In genomic region chr13:110798595-110798994, GRCh38 we compare ENCODE assay signal across 37 cellular contexts.
A peak's percentile ranks its signal among the peaks of the same experiment; 100 is the strongest.
DNase-seq lines count a peak whose midpoint lies in the region; ATAC-seq, FAIRE-seq and TF ChIP-seq lines count a peak whose summit lies in the region.
"Had no signal": no experiment of that assay in that cellular context is flagged by ENCODE, and none has a peak within 500 bp of the region (broad histone marks: within the 10 kb centered on the region; RNA-seq: fewer than 3 reads in every experiment).

No MANE protein-coding gene starts in this region.

- H3K23ac ChIP-seq in mesendoderm (ENCODE audit: low read length): no peak overlapping the region

- peaks cover 8% of the 10 kb centered on the region for H3K4me1 Mint-ChIP-seq in activated naive CD4-positive, alpha-beta T cell treated with anti-CD3 and anti-CD28 coated beads, Interleukin-2, amount 50 U/mL, for 24 hours
- peaks cover 42% of the 10 kb centered on the region for H3K4me1 Mint-ChIP-seq in nephron
- H3K4me1 Mint-ChIP-seq: activated B cell treated with CpG ODN at 0.5 μM for 24 hours had no signal

- H2BK15ac ChIP-seq in mesendoderm (replicated peaks; ENCODE audit: low read depth): no peak overlapping the region

- H2BK5ac ChIP-seq in mesendoderm (ENCODE audit: low read length): no peak overlapping the region

- WGBS in small intestine, 3 donors: 27 to 72% (median 51%) methylated on average over 9 of the region's 9 CpGs
- no CpG with 5 or more reads among the region's 9 CpGs for WGBS in mesendoderm (ENCODE audit: extremely low coverage, insufficient coverage, low lambda C conversion rate)

- H3K36me3 Mint-ChIP-seq in activated naive CD4-positive, alpha-beta T cell treated with anti-CD3 and anti-CD28 coated beads, Interleukin-2, amount 50 U/mL, for 24 hours: no peaks in the 10 kb centered on the region
- no peaks in the 10 kb centered on the region for H3K36me3 Mint-ChIP-seq in nephron (ENCODE audit: low read depth)

- H3K4me3 ChIP-seq in small intestine (ENCODE audit: low read depth in 1 of 2, low read length in 2 of 2) (no peak overlapping the region), mesendoderm (ENCODE audit: low read length) (no peak overlapping the region)
- H3K4me3 ChIP-seq: A549, body of pancreas, K562, thyroid gland had no signal

- H4K8ac ChIP-seq in mesendoderm (ENCODE audit: low read depth, low read length): no peak overlapping the region

- H3K27ac Mint-ChIP-seq in activated naive CD4-positive, alpha-beta T cell treated with anti-CD3 and anti-CD28 coated beads, Interleukin-2, amount 50 U/mL, for 24 hours: peak overlapping the region; percentile 20
- H3K27ac Mint-ChIP-seq in nephron: peak overlapping the region; percentile 92 to 99 (median 95)
- H3K27ac Mint-ChIP-seq: activated B cell treated with CpG ODN at 0.5 μM for 24 hours; activated T-cell treated with anti-CD3 and anti-CD28 coated beads, Interleukin-2, amount 50 U/mL, for 24 hours; CD4-positive, alpha-beta memory T cell; stimulated activated naive CD8-positive, alpha-beta T cell treated with anti-CD3 and anti-CD28 coated beads, Interleukin-15, Interleukin-2, amounts not matched to agents 100 ng/mL and 50 ng/mL, for 24 hours had no signal

- no peak overlapping the region for H4K5ac ChIP-seq in mesendoderm (ENCODE audit: low read length)

- no peak overlapping the region for H3K56ac ChIP-seq in mesendoderm (ENCODE audit: low read length)

- ATAC-seq in HG02623 (IDR thresholded peaks at IDR 0.05; ENCODE audit: unreplicated experiment): no peak
- ATAC-seq: A549, K562 had no signal

- H3K36me3 ChIP-seq in small intestine (ENCODE audit: control insufficient read depth in 2 of 2, insufficient read depth in 2 of 2, low read length in 2 of 2) (no peaks in the 10 kb centered on the region), mesendoderm (ENCODE audit: control insufficient read depth, insufficient read depth, low read length) (no peaks in the 10 kb centered on the region)
- H3K36me3 ChIP-seq: adrenal gland, esophagus muscularis mucosa, neutrophil, thyroid gland had no signal

- no peak overlapping the region for H2AK5ac ChIP-seq in mesendoderm (ENCODE audit: low read length)

- H3K79me1 ChIP-seq in mesendoderm (ENCODE audit: low read length): no peaks in the 10 kb centered on the region

- TF ChIP-seq CTCF in VCaP (conservative IDR thresholded peaks at IDR 0.05) (no peak), nephron (IDR thresholded peaks at IDR 0.05; ENCODE audit: unreplicated experiment in 3 of 3) (no peak)

- no peak for FAIRE-seq in small intestine (lab: Jason Lieb, UNC)
- FAIRE-seq: A549, D721Med, endometrium, frontal cortex, K562 had no signal

- no peaks in the 10 kb centered on the region for H3K9me3 ChIP-seq in small intestine (ENCODE audit: control insufficient read depth, low read depth)
- H3K9me3 ChIP-seq: A549, adrenal gland, body of pancreas, esophagus muscularis mucosa, neutrophil, thyroid gland had no signal

- H3K27me3 Mint-ChIP-seq in activated naive CD4-positive, alpha-beta T cell treated with anti-CD3 and anti-CD28 coated beads, Interleukin-2, amount 50 U/mL, for 24 hours: peaks cover 27% of the 10 kb centered on the region
- H3K27me3 Mint-ChIP-seq in nephron (ENCODE audit: low read depth): peaks cover 5% of the 10 kb centered on the region

- DNase-seq in activated naive CD4-positive, alpha-beta T cell treated with anti-CD3 and anti-CD28 coated beads, Interleukin-2, amount 50 U/mL, for 16 hours: no peak
- DNase-seq in small intestine (peak; percentile 21), kidney glomerular epithelial cell (lab: John Stamatoyannopoulos, UW) (no peak), mesendoderm (no peak)
- DNase-seq: activated B cell treated with CpG ODN at 0.5 μM for 24 hours; activated CD4-positive, alpha-beta T cell treated with anti-CD3 and anti-CD28 coated beads, Interleukin-2, amount 50 U/mL, for 1 hour; activated gamma-delta T cell; activated T-cell treated with anti-CD3 and anti-CD28 coated beads, Interleukin-2, amount 50 U/mL, for 24 hours; AML-193; CD4-positive, alpha-beta memory T cell; cerebellar nuclear complex; dermis blood vessel endothelial cell; GM23248; mammary epithelial cell; NCI-H1105; NCI-H187; NCI-H2171; NCI-H524 treated with DMSO at 0.1 percent for 48 hours; OCI-M1; stimulated activated CD4-positive, alpha-beta T cell treated with anti-CD3 and anti-CD28 coated beads, Interleukin-2, amount 100 ng/mL, for 24 hours; stimulated activated CD8-positive, alpha-beta memory T cell treated with anti-CD3 and anti-CD28 coated beads, Interleukin-4, amount 100 ng/mL, for 48 hours; T-helper 1 cell; thyroid gland had no signal

- peak overlapping the region; percentile 51; the same call in 1 of the 2 replicates for H3K27ac ChIP-seq in VCaP
- H3K27ac ChIP-seq in small intestine (ENCODE audit: low read depth in 1 of 2, low read length in 1 of 2): no peak overlapping the region
- no peak overlapping the region for H3K27ac ChIP-seq in mesendoderm (ENCODE audit: low read depth, low read length)
- H3K27ac ChIP-seq: A549, neutrophil had no signal

- no peaks in the 10 kb centered on the region for H3K79me2 ChIP-seq in mesendoderm (ENCODE audit: control insufficient read depth, insufficient read depth, low read length)

- H3K27me3 ChIP-seq in small intestine (ENCODE audit: control insufficient read depth in 2 of 2, insufficient read depth in 2 of 2, low read length in 2 of 2) (peaks cover 0 to 2% of the 10 kb centered on the region in 2 donors), mesendoderm (ENCODE audit: insufficient read depth, low read length, poor library complexity) (no peaks in the 10 kb centered on the region)
- H3K27me3 ChIP-seq: adrenal gland, body of pancreas had no signal

- H3K4me1 ChIP-seq in small intestine (ENCODE audit: control insufficient read depth in 2 of 2, insufficient read depth in 1 of 2, low read depth in 1 of 2, low read length in 1 of 2): no peaks in the 10 kb centered on the region
- peaks cover 3% of the 10 kb centered on the region for H3K4me1 ChIP-seq in mesendoderm (ENCODE audit: control insufficient read depth, low read depth, low read length)
- H3K4me1 ChIP-seq: A549, adrenal gland, thyroid gland had no signal

- H3K9ac ChIP-seq in mesendoderm (ENCODE audit: low read length): no peak overlapping the region

- no peak overlapping the region for H3K4me2 ChIP-seq in mesendoderm (ENCODE audit: low read length)
- H3K4me2 ChIP-seq: A549 had no signal

- H3K4me3 Mint-ChIP-seq in activated naive CD4-positive, alpha-beta T cell treated with anti-CD3 and anti-CD28 coated beads, Interleukin-2, amount 50 U/mL, for 24 hours: no peak overlapping the region
- H3K4me3 Mint-ChIP-seq in nephron: peak overlapping the region in 1 of 3 experiments; percentile 53
- H3K4me3 Mint-ChIP-seq: activated B cell treated with CpG ODN at 0.5 μM for 24 hours; activated T-cell treated with anti-CD3 and anti-CD28 coated beads, Interleukin-2, amount 50 U/mL, for 24 hours; stimulated activated naive CD8-positive, alpha-beta T cell treated with anti-CD3 and anti-CD28 coated beads, Interleukin-15, Interleukin-2, amounts not matched to agents 100 ng/mL and 50 ng/mL, for 24 hours had no signal

- H3K18ac ChIP-seq in mesendoderm (ENCODE audit: low read length): no peak overlapping the region

- no peak overlapping the region for H3K4ac ChIP-seq in mesendoderm (ENCODE audit: low read depth, low read length)

- H2BK120ac ChIP-seq in mesendoderm (ENCODE audit: low read depth, low read length): no peak overlapping the region

- H3K9me3 Mint-ChIP-seq in activated naive CD4-positive, alpha-beta T cell treated with anti-CD3 and anti-CD28 coated beads, Interleukin-2, amount 50 U/mL, for 24 hours: peaks cover 5% of the 10 kb centered on the region
- H3K9me3 Mint-ChIP-seq in nephron: no peaks in the 10 kb centered on the region
- H3K9me3 Mint-ChIP-seq: stimulated activated naive CD8-positive, alpha-beta T cell treated with anti-CD3 and anti-CD28 coated beads, Interleukin-15, Interleukin-2, amounts not matched to agents 100 ng/mL and 50 ng/mL, for 24 hours had no signal
